9 cellular contexts compared by ENCODE assay signal in genomic region chr6:157761331-157761921, GRCh38.
DNase-seq lines count a peak whose midpoint lies in the region; ATAC-seq, FAIRE-seq and TF ChIP-seq lines count a peak whose summit lies in the region.
"Had no signal": no experiment of that assay in that cellular context is flagged by ENCODE, and none has a peak within 500 bp of the region (broad histone marks: within the 10 kb centered on the region; RNA-seq: fewer than 3 reads in every experiment).

No MANE protein-coding gene starts in this region.

- no peak for FAIRE-seq in pancreas (lab: Jason Lieb, UNC)

- peak; percentile 47 for ATAC-seq in GM18502 (IDR thresholded peaks at IDR 0.05; ENCODE audit: poor library complexity, unreplicated experiment)
- ATAC-seq in pancreas: no peak

- H3K4me2 ChIP-seq in OCI-LY3 (ENCODE audit: low read length): peak overlapping the region; percentile 83

- H3K9me3 Mint-ChIP-seq in MCF 10A (ENCODE audit: unreplicated experiment): no peaks in the 10 kb centered on the region

- peaks cover 62% of the 10 kb centered on the region for H3K27me3 ChIP-seq in OCI-LY3 (ENCODE audit: low read depth, low read length)
- H3K27me3 ChIP-seq in pancreas: no peaks in the 10 kb centered on the region
- no peaks in the 10 kb centered on the region for H3K27me3 ChIP-seq in BE2C

- DNase-seq in HCEC 1CT (peak; percentile 76), MCF 10A (ENCODE audit: unreplicated experiment) (peak; percentile 65), NCI-H1105 (lab: John Stamatoyannopoulos, UW) (no peak), pancreas (no peak), BE2C (no peak)
- DNase-seq in stimulated activated CD4-positive, alpha-beta T cell treated with anti-CD3 and anti-CD28 coated beads, Interleukin-4, amount 100 ng/mL, for 24 hours: peak; percentile 61

- no peaks in the 10 kb centered on the region for H3K9me3 ChIP-seq in OCI-LY3 (ENCODE audit: insufficient read depth, low read length)
- no peaks in the 10 kb centered on the region for H3K9me3 ChIP-seq in pancreas
- no peaks in the 10 kb centered on the region; the same call in 1 of the 2 replicates for H3K9me3 ChIP-seq in BE2C

- CTCF ChIA-PET in MCF 10A (lab: Yijun Ruan, JAX): interaction anchor here (0.6 to 8.7 kb wide), 8 partner anchors 45 to 131 kb away, joined by 3 to 138 read pairs (median 6); no protein-coding TSS in a partner anchor

- H2AFZ ChIP-seq in OCI-LY3 (ENCODE audit: low read depth, low read length): no peak overlapping the region
- H2AFZ ChIP-seq: parathyroid adenoma had no signal

- H3K27ac ChIP-seq in OCI-LY3 (ENCODE audit: low read length) (no peak overlapping the region), pancreas (peak overlapping the region in 1 of 4 donors; percentile 4)
- H3K27ac ChIP-seq: parathyroid adenoma had no signal

- BruUV-seq in MCF 10A (replicated peaks; lab: Mats Ljungman, UMichigan): no TSS peak

- peak overlapping the region; percentile 17 for H3K4me3 Mint-ChIP-seq in MCF 10A (ENCODE audit: unreplicated experiment)

- intact Hi-C loops in MCF 10A (cut with micrococcal nuclease): no loop called here
- intact Hi-C loops in pancreas (cut with DNase I): loop anchor here in 2 of 3 donors (10.0 kb wide), 2 partner anchors 113 to 303 kb away; no protein-coding TSS in a partner anchor

- H3K4me3 ChIP-seq in OCI-LY3 (ENCODE audit: low read length) (peak overlapping the region; percentile 65), pancreas (no peak overlapping the region), BE2C (ENCODE audit: low read depth, low read length) (no peak overlapping the region)

- POLR2A ChIA-PET in MCF 10A (lab: Yijun Ruan, JAX): interaction anchor here (0.9 to 6.0 kb wide), 4 partner anchors 46 to 125 kb away, joined by 3 to 79 read pairs (median 26); no protein-coding TSS in a partner anchor

- peak overlapping the region; percentile 47 for H3K27ac Mint-ChIP-seq in MCF 10A (ENCODE audit: low read depth, unreplicated experiment)

- H4K20me1 ChIP-seq in OCI-LY3 (ENCODE audit: insufficient read depth, low read length): peaks cover 3% of the 10 kb centered on the region; the same call in 1 of the 2 replicates

- no peaks in the 10 kb centered on the region for H3K79me2 ChIP-seq in OCI-LY3 (ENCODE audit: low read length)
- H3K79me2 ChIP-seq: parathyroid adenoma had no signal

- no peak for TF ChIP-seq CTCF in OCI-LY3 (IDR thresholded peaks at IDR 0.05; ENCODE audit: low read depth, low read length)
- no peak for TF ChIP-seq CTCF in MCF 10A (IDR thresholded peaks at IDR 0.05; ENCODE audit: unreplicated experiment)
- TF ChIP-seq CTCF in pancreas (IDR thresholded peaks at IDR 0.05): no peak
- no peak for TF ChIP-seq CTCF in BE2C (IDR thresholded peaks at IDR 0.05; ENCODE audit: low read depth, low read length)

- WGBS in pancreas, 2 donors: 83 to 93% methylated on average over 12 of the region's 12 CpGs

- no peak overlapping the region for H3K9ac ChIP-seq in OCI-LY3 (ENCODE audit: low read length)
- H3K9ac ChIP-seq: parathyroid adenoma had no signal

- no peaks in the 10 kb centered on the region for H3K36me3 ChIP-seq in OCI-LY3 (replicated peaks; ENCODE audit: low read depth, low read length)
- no peaks in the 10 kb centered on the region for H3K36me3 ChIP-seq in pancreas
- no peaks in the 10 kb centered on the region for H3K36me3 ChIP-seq in BE2C

- H3K27me3 Mint-ChIP-seq in MCF 10A (ENCODE audit: insufficient read depth, unreplicated experiment): no peaks in the 10 kb centered on the region

- H3K4me1 ChIP-seq in OCI-LY3 (ENCODE audit: low read length): peaks cover 51% of the 10 kb centered on the region
- H3K4me1 ChIP-seq in pancreas: peaks cover 10 to 19% (median 17%) of the 10 kb centered on the region in 3 donors
- no peaks in the 10 kb centered on the region for H3K4me1 ChIP-seq in BE2C

- peaks cover 70% of the 10 kb centered on the region for H3K4me1 Mint-ChIP-seq in MCF 10A (ENCODE audit: insufficient read depth, unreplicated experiment)

- H3K36me3 Mint-ChIP-seq in MCF 10A (ENCODE audit: insufficient read depth, unreplicated experiment): peaks cover 5% of the 10 kb centered on the region

Comparison
In these comparisons a context has a peak if more than half of its experiments do, and no peak if none do; other contexts are left out.
1. DNase-seq: peak in HCEC 1CT (single experiment), MCF 10A (single experiment) and stimulated activated CD4-positive, alpha-beta T cell treated with anti-CD3 and anti-CD28 coated beads, Interleukin-4, amount 100 ng/mL, for 24 hours (single experiment); none in NCI-H1105 (single experiment), pancreas (0 of 6) and BE2C (single experiment).